ENCODE assay signal across 22 cellular contexts in genomic region chr22:36308880-36309279, GRCh38. TPM values are rescaled to one million over a fixed set of nuclear protein-coding genes. Genes with fewer than 3 reads are reported as not detected.
DNase-seq lines count a peak whose midpoint lies in the region; ATAC-seq, FAIRE-seq and TF ChIP-seq lines count a peak whose summit lies in the region.
"Had no signal": no experiment of that assay in that cellular context is flagged by ENCODE, and none has a peak within 500 bp of the region (broad histone marks: within the 10 kb centered on the region; RNA-seq: fewer than 3 reads in every experiment).

No MANE protein-coding gene starts in this region.

- no peak overlapping the region for H3K56ac ChIP-seq in H9 (ENCODE audit: insufficient read length, low read depth, low read length)

- H2BK120ac ChIP-seq in H9 (ENCODE audit: low read depth, low read length, poor library complexity, severe bottlenecking), result no peak overlapping the region

- H3K79me1 ChIP-seq in H9 (ENCODE audit: insufficient read depth, low read depth, low read length, poor library complexity, severe bottlenecking), result no peaks in the 10 kb centered on the region

- in situ Hi-C loops in K562 (cut with MboI), result no loop called here

- H4K20me1 ChIP-seq in H9 (ENCODE audit: control insufficient read depth, insufficient read depth, insufficient read length) (no peaks in the 10 kb centered on the region), K562 (replicated peaks; ENCODE audit: control insufficient read depth, insufficient read depth, low read length) (no peaks in the 10 kb centered on the region)

- no peak overlapping the region for H3T11ph ChIP-seq in H9 (ENCODE audit: low read length)

- H2BK20ac ChIP-seq in H9 (ENCODE audit: low read depth, low read length, poor library complexity, severe bottlenecking), result no peak overlapping the region

- H3K27ac ChIP-seq in AG04450 (ENCODE audit: low read depth, low read length) (peak overlapping the region; percentile 31), H9 (ENCODE audit: insufficient read length, low read depth, low read length) (no peak overlapping the region), K562 (ENCODE audit: extremely low read depth, low read depth, low read length) (no peak overlapping the region)
- H3K27ac ChIP-seq: adrenal gland, epithelial cell of prostate, neural progenitor cell, SK-N-MC had no signal

- H2AFZ ChIP-seq in H9 (ENCODE audit: low read length) (no peak overlapping the region), K562 (ENCODE audit: low read depth, low read length) (no peak overlapping the region)
- H2AFZ ChIP-seq: neural progenitor cell had no signal

- no peaks in the 10 kb centered on the region for H3K9me1 ChIP-seq in K562 (ENCODE audit: control insufficient read depth, insufficient read depth, low read length)

- WGBS in H9 (ENCODE audit: extremely low coverage, insufficient read length, low lambda C conversion rate), result no CpG with 5 or more reads among the region's 17 CpGs
- WGBS in K562 (ENCODE audit: insufficient coverage, low coverage, missing lambda C conversion rate), result 88% methylated on average over 7 of the region's 17 CpGs

- H3K14ac ChIP-seq in H9 (ENCODE audit: insufficient read depth, low read length), result no peak overlapping the region

- H3K4me3 ChIP-seq in AG04450 (ENCODE audit: low read depth, low read length), result no peak overlapping the region
- no peak overlapping the region for H3K4me3 ChIP-seq in K562
- H3K4me3 ChIP-seq: adrenal gland, neural progenitor cell, SK-N-MC, thoracic aorta had no signal

- H3K9ac ChIP-seq in H9 (ENCODE audit: extremely low read depth, insufficient read length, low read length) (no peak overlapping the region), K562 (ENCODE audit: insufficient read depth in 1 of 2, low read depth in 2 of 2, low read length in 2 of 2) (no peak overlapping the region; a peak in 1 of 4 replicates)
- H3K9ac ChIP-seq: neural progenitor cell had no signal

- no peak overlapping the region for H3K4me2 ChIP-seq in H9 (ENCODE audit: insufficient read depth, insufficient read length, low read length)
- no peak overlapping the region for H3K4me2 ChIP-seq in K562 (ENCODE audit: insufficient read depth, low read length)
- H3K4me2 ChIP-seq: neural progenitor cell had no signal

- H3K27me3 ChIP-seq in AG04450 (ENCODE audit: control insufficient read depth, insufficient read depth, low read length) (no peaks in the 10 kb centered on the region), H9 (ENCODE audit: insufficient read depth, low read length) (no peaks in the 10 kb centered on the region), K562 (ENCODE audit: control insufficient read depth in 2 of 2, insufficient read depth in 2 of 2, low read length in 2 of 2) (no peaks in the 10 kb centered on the region)
- H3K27me3 ChIP-seq: adrenal gland, neural progenitor cell had no signal

- CTCF ChIA-PET in AG04450 (lab: Charles Lee) (no interaction called here), K562 (lab: Yijun Ruan, JAX; ENCODE audit: low intra/inter-chr PET ratio) (no interaction called here)

- DNase-seq in AG04450 (ENCODE audit: low read depth, low spot score) (no peak), H9 (no peak), K562 (ENCODE audit: extremely low read depth in 1 of 4, low spot score in 3 of 4) (no peak), osteocyte (ENCODE audit: extremely low spot score, unreplicated experiment) (no peak), HT-29 (ENCODE audit: low spot score) (no peak), NCI-H1436 (lab: John Stamatoyannopoulos, UW) (no peak)
- no peak for DNase-seq in stimulated activated naive CD8-positive, alpha-beta T cell treated with anti-CD3 and anti-CD28 coated beads, Interleukin-15, Interleukin-2, amounts not matched to agents 100 U/mL and 50 U/mL, for 24 hours
- DNase-seq: activated CD4-positive, alpha-beta T cell treated with anti-CD3 and anti-CD28 coated beads for 1 hour; adrenal gland; CD8-positive, alpha-beta memory T cell; dermis blood vessel endothelial cell; DND-41; foreskin melanocyte; NCI-H2029; NCI-H446; stimulated activated CD4-positive, alpha-beta T cell treated with anti-CD3 and anti-CD28 coated beads, Interleukin-12 subunit alpha, Interleukin-12 subunit beta, amount 100 ng/mL, for 4 hours had no signal

- no peak overlapping the region for H2BK12ac ChIP-seq in H9 (ENCODE audit: insufficient read length, low read depth, low read length)

- no peaks in the 10 kb centered on the region for H3K4me1 ChIP-seq in H9 (ENCODE audit: insufficient read depth, low read length)
- H3K4me1 ChIP-seq in K562 (replicated peaks in 1 of 2; ENCODE audit: control insufficient read depth in 2 of 2, insufficient read depth in 2 of 2, low read length in 2 of 2), result no peaks in the 10 kb centered on the region
- H3K4me1 ChIP-seq: adrenal gland, neural progenitor cell had no signal

- POLR2A ChIA-PET in AG04450 (lab: Yijun Ruan, JAX) (no interaction called here), K562 (lab: Yijun Ruan, JAX) (no interaction called here)

- no peak overlapping the region for H4K91ac ChIP-seq in H9 (ENCODE audit: insufficient read length, low read depth, low read length)

- intact Hi-C loops in K562 (cut with micrococcal nuclease), result no loop called here

- H3K36me3 Mint-ChIP-seq in H9 (ENCODE audit: insufficient read depth in 1 of 3, low read depth in 3 of 3) (peaks cover 63 to 89% (median 82%) of the 10 kb centered on the region in 3 experiments; a peak in 6 of 7 replicates), osteocyte (ENCODE audit: unreplicated experiment) (peaks cover 53% of the 10 kb centered on the region)

- no peak overlapping the region for H2BK15ac ChIP-seq in H9 (ENCODE audit: low read depth, low read length)

- TF ChIP-seq POLR2A in K562 (conservative IDR thresholded peaks at IDR 0.05), result no peak

- H3K27me3 Mint-ChIP-seq in H9 (ENCODE audit: low read depth) (no peaks in the 10 kb centered on the region; the same call in 1 of the 2 replicates), osteocyte (ENCODE audit: unreplicated experiment) (no peaks in the 10 kb centered on the region)

- H2BK5ac ChIP-seq in H9 (ENCODE audit: insufficient read length, low read length), result no peak overlapping the region

- H3K4me3 Mint-ChIP-seq in H9 (no peak overlapping the region), osteocyte (ENCODE audit: unreplicated experiment) (no peak overlapping the region)
- H3K4me3 Mint-ChIP-seq: CD8-positive, alpha-beta memory T cell; neural progenitor cell had no signal

- H3K27ac Mint-ChIP-seq in H9 (peak overlapping the region; percentile 10 to 89 (median 84); a peak in 3 of 7 replicates), osteocyte (ENCODE audit: unreplicated experiment) (peak overlapping the region; percentile 44)
- H3K27ac Mint-ChIP-seq: neural progenitor cell had no signal

- no peaks in the 10 kb centered on the region for H3K79me2 ChIP-seq in H9 (ENCODE audit: insufficient read depth, low read length)
- H3K79me2 ChIP-seq in K562 (ENCODE audit: control insufficient read depth, insufficient read depth, low read length), result no peaks in the 10 kb centered on the region

- no TSS peak for BruUV-seq in K562 (replicated peaks; lab: Mats Ljungman, UMichigan)

- TF ChIP-seq CTCF in AG04450 (IDR thresholded peaks at IDR 0.05; ENCODE audit: low read depth, low read length) (no peak), H9 (conservative IDR thresholded peaks at IDR 0.05) (no peak), K562 (IDR thresholded peaks at IDR 0.05 in 2 of 3, conservative IDR thresholded peaks at IDR 0.05 in 1 of 3; ENCODE audit: insufficient read depth in 2 of 3, low read depth in 1 of 3, low read length in 3 of 3) (no peak), osteocyte (IDR thresholded peaks at IDR 0.05) (no peak)

- H4K8ac ChIP-seq in H9 (replicated peaks; ENCODE audit: insufficient read length, low read depth, low read length), result no peak overlapping the region

- H3K4me1 Mint-ChIP-seq in H9, result no peaks in the 10 kb centered on the region
- H3K4me1 Mint-ChIP-seq in osteocyte (ENCODE audit: unreplicated experiment), result no peaks in the 10 kb centered on the region
- H3K4me1 Mint-ChIP-seq: neural progenitor cell had no signal

- no peaks in the 10 kb centered on the region; the same call in 1 of the 2 replicates for H3K9me3 ChIP-seq in AG04450 (ENCODE audit: control insufficient read depth, insufficient read depth, low read length)
- H3K9me3 ChIP-seq in H9 (ENCODE audit: control insufficient read depth, low read depth, low read length), result no peaks in the 10 kb centered on the region
- H3K9me3 ChIP-seq in K562 (replicated peaks; ENCODE audit: control insufficient read depth, insufficient read depth, low read depth, low read length), result no peaks in the 10 kb centered on the region
- H3K9me3 ChIP-seq: adrenal gland, thoracic aorta had no signal

- H3K23me2 ChIP-seq in H9 (ENCODE audit: insufficient read length, low read depth, low read length, poor library complexity, severe bottlenecking), result no peaks in the 10 kb centered on the region

- no peak overlapping the region for H3K4ac ChIP-seq in H9 (ENCODE audit: low read depth, low read length)

- TF ChIP-seq RAD21 in K562 (CRISPR knock-in tag; conservative IDR thresholded peaks at IDR 0.05 in 1 of 2, IDR thresholded peaks at IDR 0.05 in 1 of 2), result no peak

- no peak overlapping the region for H3K18ac ChIP-seq in H9 (ENCODE audit: insufficient read length, low read depth, low read length)

- H3K36me3 ChIP-seq in K562 (ENCODE audit: control insufficient read depth, insufficient read depth, low read length), result peaks cover 77% of the 10 kb centered on the region; the same call in 2 of the 3 replicates
- H3K36me3 ChIP-seq: neural progenitor cell had no signal

- H3K23ac ChIP-seq in H9 (ENCODE audit: insufficient read length, low read depth, low read length), result no peak overlapping the region

- FAIRE-seq in K562 (lab: Jason Lieb, UNC), result no peak
- FAIRE-seq: bronchial epithelial cell, RCC 7860 had no signal

- H2AK5ac ChIP-seq in H9 (ENCODE audit: insufficient read length, low read length), result no peak overlapping the region

- ATAC-seq in K562, result no peak
- ATAC-seq in stimulated activated naive CD8-positive, alpha-beta T cell treated with anti-CD3 and anti-CD28 coated beads, Interleukin-15, Interleukin-2, amounts not matched to agents 100 U/mL and 50 U/mL, for 24 hours, result no peak

- no peak for TF ChIP-seq EP300 in K562 (IDR thresholded peaks at IDR 0.05; ENCODE audit: low read length)

- no peaks in the 10 kb centered on the region for H3K9me3 Mint-ChIP-seq in H9
- no peaks in the 10 kb centered on the region for H3K9me3 Mint-ChIP-seq in osteocyte (ENCODE audit: unreplicated experiment)
- H3K9me3 Mint-ChIP-seq: CD8-positive, alpha-beta memory T cell; neural progenitor cell had no signal

- H4K5ac ChIP-seq in H9 (ENCODE audit: insufficient read length, low read depth, low read length), result no peak overlapping the region

RNA-seq across cellular contexts. Expression of gene APOL1, which starts 55.9 kb away (rescaled TPM):
- polyA plus RNA-seq in AG04450 (2011; rRNA removed) (3.8 and 4.8 TPM in 2 replicates), K562 (2011; rRNA removed) (4.7 and 5.6 TPM in 2 replicates), K562 (2014; fragmentation: Illumina TruSeq; extraction: Trizol) (9.5 and 9.7 TPM in 2 replicates), K562 (2014; fragmentation: Nextera tagmentation; extraction: Ambion mirVana) (1 to 10 TPM; 2.5 to 4.2 TPM), K562 (2014; rRNA removed) (5.3 and 6.9 TPM in 2 replicates)
- 2.8 and 3.4 TPM in 2 replicates for polyA minus RNA-seq in AG04450 (2011; rRNA and poly(A)+ RNA removed)
- total RNA-seq in H9 (2021) (0.13 TPM in 1 of 2 replicates, not detected in the other), K562 (2014; rRNA removed) (5.8 TPM in 2 replicates), K562 (2014; rRNA removed; fragmentation: Illumina TruSeq; extraction: Trizol) (3.5 and 4.1 TPM in 2 replicates), K562 (2015; rRNA removed; fragmentation: Illumina TruSeq; extraction: Trizol) (7.0 and 7.3 TPM in 2 replicates), K562 (2021) (8.1 and 9.0 TPM in 2 replicates), osteocyte (16.2 and 19.5 TPM in 2 replicates)
- total RNA-seq in K562 (2011; cell fraction: chromatin; rRNA removed; ENCODE audit: low replicate concordance), result 16.6 and 19.1 TPM in 2 replicates
- 16.3 and 21.5 TPM in 2 replicates for total RNA-seq in K562 (2011; cell fraction: nucleolus; rRNA removed)
- 19.4 and 21.1 TPM in 2 replicates for total RNA-seq in K562 (2011; cell fraction: nucleoplasm; rRNA removed)
- polyA plus RNA-seq in K562 (2011; cell fraction: cytosol; rRNA removed), result 2.8 and 4.2 TPM in 2 replicates
- 7.4 and 14.5 TPM in 2 replicates for polyA plus RNA-seq in K562 (2011; cell fraction: nucleus; rRNA removed)
- polyA plus RNA-seq in K562 (2012), result 21.2 and 33.8 TPM in 2 replicates
- polyA minus RNA-seq in K562 (2011; rRNA and poly(A)+ RNA removed), result 4.9 and 5.3 TPM in 2 replicates
- polyA minus RNA-seq in K562 (2011; cell fraction: cytosol; rRNA and poly(A)+ RNA removed), result 1.2 and 5.9 TPM in 2 replicates
- 2.6 and 3.2 TPM in 2 replicates for polyA minus RNA-seq in K562 (2011; cell fraction: nucleus; rRNA and poly(A)+ RNA removed)
- total RNA-seq in HT-29 (2014; rRNA removed; shearing (Covaris generic)), result 8.4 and 15.2 TPM in 2 replicates
